Comparison of ENCODE assay signal across 17 cellular contexts in the genomic region with DNA sequence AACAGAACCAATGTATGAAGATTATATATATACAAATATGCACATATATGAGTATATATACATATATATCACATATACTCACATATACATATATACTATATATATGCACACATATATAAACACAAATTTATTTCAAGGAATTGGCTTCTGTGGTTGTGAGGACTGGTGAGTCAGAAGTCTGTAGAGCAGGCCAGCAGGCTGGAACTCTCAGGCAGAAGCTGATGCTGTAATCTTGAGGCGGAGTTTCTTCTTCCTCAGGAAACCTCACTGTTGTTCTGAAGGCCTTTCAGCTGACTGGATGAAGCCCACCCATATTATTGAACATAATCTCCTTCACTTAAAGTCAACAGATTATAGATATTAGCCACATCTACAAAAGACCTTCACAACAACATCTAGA.
DNase-seq lines count a peak whose midpoint lies in the region; ATAC-seq and TF ChIP-seq lines count a peak whose summit lies in the region.
"Had no signal": no experiment of that assay in that cellular context is flagged by ENCODE, and none has a peak within 500 bp of the region (broad histone marks: within the 10 kb centered on the region; RNA-seq: fewer than 3 reads in every experiment).

No MANE protein-coding gene starts in this region.

- H3K36me3 ChIP-seq in esophagus squamous epithelium, result no peaks in the 10 kb centered on the region

- peaks cover 0 to 13% (median 6%) of the 10 kb centered on the region in 3 donors for H3K9me3 ChIP-seq in esophagus squamous epithelium

- H3K4me1 ChIP-seq in esophagus squamous epithelium, result no peaks in the 10 kb centered on the region

- TF ChIP-seq CTCF in astrocyte of the cerebellum (IDR thresholded peaks at IDR 0.05; ENCODE audit: low read depth, low read length, missing control alignments), result no peak
- no peak for TF ChIP-seq CTCF in esophagus squamous epithelium (IDR thresholded peaks at IDR 0.05)

- DNase-seq in AG08396 (ENCODE audit: low spot score), result peak; percentile 24
- DNase-seq in HS-27A (ENCODE audit: low read depth), result peak; percentile 1
- peak; percentile 23 for DNase-seq in astrocyte of the cerebellum (ENCODE audit: low read depth)
- DNase-seq in glomerular visceral epithelial cell (ENCODE audit: extremely low spot score), result peak; percentile 39
- DNase-seq in pons (ENCODE audit: low spot score), result no peak
- no peak for DNase-seq in stimulated activated naive B cell treated with anti-CD40 and anti-IgM and Interleukin-4, amounts not matched to agents 10 μg/mL and 1 μg/mL and 100 μg/mL, for 72 hours
- DNase-seq in iPS-NIHi11 (ENCODE audit: low spot score), result no peak
- DNase-seq in esophagus squamous epithelium (lab: John Stamatoyannopoulos, UW), result no peak
- DNase-seq: activated CD8-positive, alpha-beta memory T cell treated with anti-CD3 and anti-CD28 coated beads, Interleukin-2, amount 50 U/mL, for 48 hours; activated naive CD8-positive, alpha-beta T cell treated with anti-CD3 and anti-CD28 coated beads for 36 hours; C1 segment of cervical spinal cord; effector memory CD4-positive, alpha-beta T cell; GF-D8; stimulated activated CD4-positive, alpha-beta T cell treated with anti-CD3 and anti-CD28 coated beads, Interleukin-2, amount 100 ng/mL, for 48 hours; T1000 had no signal

- intact Hi-C loops in esophagus squamous epithelium (cut with DNase I), result no loop called here

- no peak overlapping the region for H3K4me3 Mint-ChIP-seq in stimulated activated naive B cell treated with anti-CD40 and anti-IgM and Interleukin-4, amounts not matched to agents 10 μg/mL and 1 μg/mL and 100 μg/mL, for 72 hours
- H3K4me3 Mint-ChIP-seq: activated naive CD8-positive, alpha-beta T cell treated with anti-CD3 and anti-CD28 coated beads for 36 hours; stimulated activated naive CD8-positive, alpha-beta T cell treated with anti-CD3 and anti-CD28 coated beads, Interleukin-15, Interleukin-2, amounts not matched to agents 100 ng/mL and 50 ng/mL, for 24 hours had no signal

- ATAC-seq in stimulated activated naive B cell treated with anti-CD40 and anti-IgM and Interleukin-4, amounts not matched to agents 10 μg/mL and 1 μg/mL and 100 μg/mL, for 72 hours (replicated peaks), result no peak

- H3K27ac ChIP-seq in esophagus squamous epithelium, result no peak overlapping the region
- H3K27ac ChIP-seq: KMS-11 had no signal

- in situ Hi-C loops in astrocyte of the cerebellum (cut with HindIII; ENCODE audit: low sequenced_read_pairs), result no loop called here

- no peak overlapping the region for H3K27ac Mint-ChIP-seq in stimulated activated naive B cell treated with anti-CD40 and anti-IgM and Interleukin-4, amounts not matched to agents 10 μg/mL and 1 μg/mL and 100 μg/mL, for 72 hours
- H3K27ac Mint-ChIP-seq: activated naive CD8-positive, alpha-beta T cell treated with anti-CD3 and anti-CD28 coated beads for 36 hours; stimulated activated naive CD8-positive, alpha-beta T cell treated with anti-CD3 and anti-CD28 coated beads, Interleukin-15, Interleukin-2, amounts not matched to agents 100 ng/mL and 50 ng/mL, for 24 hours had no signal

- TF ChIP-seq POLR2A in esophagus squamous epithelium (IDR thresholded peaks at IDR 0.05), result no peak

- H3K4me3 ChIP-seq in astrocyte of the cerebellum (ENCODE audit: low read depth, low read length) (no peak overlapping the region), esophagus squamous epithelium (no peak overlapping the region)

- H3K27me3 ChIP-seq in esophagus squamous epithelium, result no peaks in the 10 kb centered on the region

- peaks cover 3 to 8% of the 10 kb centered on the region in 2 donors for H3K4me1 Mint-ChIP-seq in stimulated activated naive B cell treated with anti-CD40 and anti-IgM and Interleukin-4, amounts not matched to agents 10 μg/mL and 1 μg/mL and 100 μg/mL, for 72 hours
- H3K4me1 Mint-ChIP-seq: activated naive CD8-positive, alpha-beta T cell treated with anti-CD3 and anti-CD28 coated beads for 36 hours had no signal

- peaks cover 0 to 10% of the 10 kb centered on the region in 2 donors for H3K9me3 Mint-ChIP-seq in stimulated activated naive B cell treated with anti-CD40 and anti-IgM and Interleukin-4, amounts not matched to agents 10 μg/mL and 1 μg/mL and 100 μg/mL, for 72 hours

- peaks cover 8 to 25% of the 10 kb centered on the region in 2 donors for H3K36me3 Mint-ChIP-seq in stimulated activated naive B cell treated with anti-CD40 and anti-IgM and Interleukin-4, amounts not matched to agents 10 μg/mL and 1 μg/mL and 100 μg/mL, for 72 hours

- 82 to 88% methylated on average over 1 of the region's 1 CpG for WGBS in esophagus squamous epithelium, 2 donors

- no peaks in the 10 kb centered on the region for H3K27me3 Mint-ChIP-seq in stimulated activated naive B cell treated with anti-CD40 and anti-IgM and Interleukin-4, amounts not matched to agents 10 μg/mL and 1 μg/mL and 100 μg/mL, for 72 hours
- H3K27me3 Mint-ChIP-seq: activated naive CD8-positive, alpha-beta T cell treated with anti-CD3 and anti-CD28 coated beads for 36 hours; stimulated activated naive CD8-positive, alpha-beta T cell treated with anti-CD3 and anti-CD28 coated beads, Interleukin-15, Interleukin-2, amounts not matched to agents 100 ng/mL and 50 ng/mL, for 24 hours had no signal

Comparison
In these comparisons a context has a peak if more than half of its experiments do, and no peak if none do; other contexts are left out.
1. DNase-seq: peak in AG08396 (single experiment), HS-27A (single experiment), astrocyte of the cerebellum (single experiment) and glomerular visceral epithelial cell (single experiment); none in pons (single experiment), stimulated activated naive B cell treated with anti-CD40 and anti-IgM and Interleukin-4, amounts not matched to agents 10 μg/mL and 1 μg/mL and 100 μg/mL, for 72 hours (single experiment), iPS-NIHi11 (single experiment) and esophagus squamous epithelium (single experiment).